In genomic region chr10:17212802-17213204, GRCh38 we compare ENCODE assay signal across 1 cellular context.
A peak's percentile ranks its signal among the peaks of the same experiment; 100 is the strongest.
TF ChIP-seq lines count a peak whose summit lies in the region.

No MANE protein-coding gene starts in this region.

TF ChIP-seq in K562, 482 proteins besides CTCF, POLR2A, EP300 and RAD21 (continued from another document and continues in another):
- TF ChIP-seq ZNF407 (IDR thresholded peaks at IDR 0.05; ENCODE audit: low read depth) (no peak), MAX (CRISPR knock-in tag; IDR thresholded peaks at IDR 0.05) (no peak), BCL6 (CRISPR knock-in tag; IDR thresholded peaks at IDR 0.05) (no peak), ELF1 (tag; IDR thresholded peaks at IDR 0.05) (peak; percentile 13; the same call in 1 of the 2 replicates), KAT8 (IDR thresholded peaks at IDR 0.05; ENCODE audit: low read depth) (no peak), ZNF23 (CRISPR knock-in tag; IDR thresholded peaks at IDR 0.05) (no peak), MBD2 (IDR thresholded peaks at IDR 0.05; ENCODE audit: borderline replicate concordance, low read depth) (no peak), KDM1A (IDR thresholded peaks at IDR 0.05) (peak in 1 of 2 experiments; percentile 35; a peak in 1 of 4 replicates), NFIC (IDR thresholded peaks at IDR 0.05) (no peak; the same call in 1 of the 2 replicates), DPF2 (IDR thresholded peaks at IDR 0.05) (peak; percentile 39; the same call in 1 of the 2 replicates), ZNF668 (CRISPR knock-in tag; IDR thresholded peaks at IDR 0.05) (no peak), NFXL1 (CRISPR knock-in tag; IDR thresholded peaks at IDR 0.05) (no peak), ZNF347 (CRISPR knock-in tag; IDR thresholded peaks at IDR 0.05; ENCODE audit: low read depth) (no peak), SAFB2 (IDR thresholded peaks at IDR 0.05; ENCODE audit: borderline replicate concordance, low read depth, low read length, severe bottlenecking) (no peak), CREB1 (IDR thresholded peaks at IDR 0.05) (no peak), CREB1 (CRISPR knock-in tag; IDR thresholded peaks at IDR 0.05) (no peak), NR4A1 (CRISPR knock-in tag; IDR thresholded peaks at IDR 0.05) (no peak), NR4A1 (tag; IDR thresholded peaks at IDR 0.05) (no peak), RUNX1 (IDR thresholded peaks at IDR 0.05; ENCODE audit: low read depth) (no peak), COPS2 (conservative IDR thresholded peaks at IDR 0.05) (no peak), GABPA (tag; conservative IDR thresholded peaks at IDR 0.05; ENCODE audit: low read depth) (no peak), CTBP1 (IDR thresholded peaks at IDR 0.05; ENCODE audit: borderline replicate concordance) (peak; percentile 64; the same call in 1 of the 2 replicates), SMAD2 (IDR thresholded peaks at IDR 0.05; ENCODE audit: low read depth, low read length) (no peak), MAFF (IDR thresholded peaks at IDR 0.05; ENCODE audit: low read length) (peak; percentile 40; the same call in 1 of the 2 replicates), FOXO4 (CRISPR knock-in tag; IDR thresholded peaks at IDR 0.05) (no peak), FOXK2 (conservative IDR thresholded peaks at IDR 0.05 in 1 of 2, IDR thresholded peaks at IDR 0.05 in 1 of 2; ENCODE audit: low read depth in 2 of 2) (peak; percentile 58 to 72; a peak in 1 of 4 replicates), MYBL2 (IDR thresholded peaks at IDR 0.05; ENCODE audit: low read depth) (no peak), MYBL2 (CRISPR knock-in tag; IDR thresholded peaks at IDR 0.05; ENCODE audit: borderline replicate concordance) (no peak), CREB3L1 (IDR thresholded peaks at IDR 0.05; ENCODE audit: borderline replicate concordance, low read depth) (no peak), HDGF (IDR thresholded peaks at IDR 0.05) (no peak), CHD1 (IDR thresholded peaks at IDR 0.05; ENCODE audit: low read length) (no peak), MTA1 (IDR thresholded peaks at IDR 0.05; ENCODE audit: borderline replicate concordance) (no peak), CREM (IDR thresholded peaks at IDR 0.05; ENCODE audit: low read depth) (no peak), RBBP5 (IDR thresholded peaks at IDR 0.05; ENCODE audit: borderline replicate concordance, insufficient read depth, low read length, poor library complexity, severe bottlenecking) (no peak), E2F1 (CRISPR knock-in tag; IDR thresholded peaks at IDR 0.05) (no peak), RBM34 (IDR thresholded peaks at IDR 0.05; ENCODE audit: borderline replicate concordance, insufficient read depth, low read length) (no peak), HOXB6 (CRISPR knock-in tag; IDR thresholded peaks at IDR 0.05; ENCODE audit: borderline replicate concordance) (no peak), GATA2 (CRISPR knock-in tag; IDR thresholded peaks at IDR 0.05) (no peak), MNT (conservative IDR thresholded peaks at IDR 0.05) (0 out of 4 replicates have a peak, but pooled peaks of 1 of the 2 experiments have one; percentile 26), ZNF766 (CRISPR knock-in tag; conservative IDR thresholded peaks at IDR 0.05) (peak; percentile 97), GTF2E2 (tag; IDR thresholded peaks at IDR 0.05) (no peak), EP400 (IDR thresholded peaks at IDR 0.05) (peak; percentile 12; the same call in 1 of the 2 replicates)
- TF ChIP-seq, protein P1, sequence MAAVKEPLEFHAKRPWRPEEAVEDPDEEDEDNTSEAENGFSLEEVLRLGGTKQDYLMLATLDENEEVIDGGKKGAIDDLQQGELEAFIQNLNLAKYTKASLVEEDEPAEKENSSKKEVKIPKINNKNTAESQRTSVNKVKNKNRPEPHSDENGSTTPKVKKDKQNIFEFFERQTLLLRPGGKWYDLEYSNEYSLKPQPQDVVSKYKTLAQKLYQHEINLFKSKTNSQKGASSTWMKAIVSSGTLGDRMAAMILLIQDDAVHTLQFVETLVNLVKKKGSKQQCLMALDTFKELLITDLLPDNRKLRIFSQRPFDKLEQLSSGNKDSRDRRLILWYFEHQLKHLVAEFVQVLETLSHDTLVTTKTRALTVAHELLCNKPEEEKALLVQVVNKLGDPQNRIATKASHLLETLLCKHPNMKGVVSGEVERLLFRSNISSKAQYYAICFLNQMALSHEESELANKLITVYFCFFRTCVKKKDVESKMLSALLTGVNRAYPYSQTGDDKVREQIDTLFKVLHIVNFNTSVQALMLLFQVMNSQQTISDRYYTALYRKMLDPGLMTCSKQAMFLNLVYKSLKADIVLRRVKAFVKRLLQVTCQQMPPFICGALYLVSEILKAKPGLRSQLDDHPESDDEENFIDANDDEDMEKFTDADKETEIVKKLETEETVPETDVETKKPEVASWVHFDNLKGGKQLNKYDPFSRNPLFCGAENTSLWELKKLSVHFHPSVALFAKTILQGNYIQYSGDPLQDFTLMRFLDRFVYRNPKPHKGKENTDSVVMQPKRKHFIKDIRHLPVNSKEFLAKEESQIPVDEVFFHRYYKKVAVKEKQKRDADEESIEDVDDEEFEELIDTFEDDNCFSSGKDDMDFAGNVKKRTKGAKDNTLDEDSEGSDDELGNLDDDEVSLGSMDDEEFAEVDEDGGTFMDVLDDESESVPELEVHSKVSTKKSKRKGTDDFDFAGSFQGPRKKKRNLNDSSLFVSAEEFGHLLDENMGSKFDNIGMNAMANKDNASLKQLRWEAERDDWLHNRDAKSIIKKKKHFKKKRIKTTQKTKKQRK (IDR thresholded peaks at IDR 0.05; ENCODE audit: borderline replicate concordance, low read depth, low read length) = no peak
- TF ChIP-seq, protein P2, sequence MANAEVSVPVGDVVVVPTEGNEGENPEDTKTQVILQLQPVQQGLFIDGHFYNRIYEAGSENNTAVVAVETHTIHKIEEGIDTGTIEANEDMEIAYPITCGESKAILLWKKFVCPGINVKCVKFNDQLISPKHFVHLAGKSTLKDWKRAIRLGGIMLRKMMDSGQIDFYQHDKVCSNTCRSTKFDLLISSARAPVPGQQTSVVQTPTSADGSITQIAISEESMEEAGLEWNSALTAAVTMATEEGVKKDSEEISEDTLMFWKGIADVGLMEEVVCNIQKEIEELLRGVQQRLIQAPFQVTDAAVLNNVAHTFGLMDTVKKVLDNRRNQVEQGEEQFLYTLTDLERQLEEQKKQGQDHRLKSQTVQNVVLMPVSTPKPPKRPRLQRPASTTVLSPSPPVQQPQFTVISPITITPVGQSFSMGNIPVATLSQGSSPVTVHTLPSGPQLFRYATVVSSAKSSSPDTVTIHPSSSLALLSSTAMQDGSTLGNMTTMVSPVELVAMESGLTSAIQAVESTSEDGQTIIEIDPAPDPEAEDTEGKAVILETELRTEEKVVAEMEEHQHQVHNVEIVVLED (CRISPR knock-in tag; IDR thresholded peaks at IDR 0.05) = no peak
- TF ChIP-seq, protein P3, sequence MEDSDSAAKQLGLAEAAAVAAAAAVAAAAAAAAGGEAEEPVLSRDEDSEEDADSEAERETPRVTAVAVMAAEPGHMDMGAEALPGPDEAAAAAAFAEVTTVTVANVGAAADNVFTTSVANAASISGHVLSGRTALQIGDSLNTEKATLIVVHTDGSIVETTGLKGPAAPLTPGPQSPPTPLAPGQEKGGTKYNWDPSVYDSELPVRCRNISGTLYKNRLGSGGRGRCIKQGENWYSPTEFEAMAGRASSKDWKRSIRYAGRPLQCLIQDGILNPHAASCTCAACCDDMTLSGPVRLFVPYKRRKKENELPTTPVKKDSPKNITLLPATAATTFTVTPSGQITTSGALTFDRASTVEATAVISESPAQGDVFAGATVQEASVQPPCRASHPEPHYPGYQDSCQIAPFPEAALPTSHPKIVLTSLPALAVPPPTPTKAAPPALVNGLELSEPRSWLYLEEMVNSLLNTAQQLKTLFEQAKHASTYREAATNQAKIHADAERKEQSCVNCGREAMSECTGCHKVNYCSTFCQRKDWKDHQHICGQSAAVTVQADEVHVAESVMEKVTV (CRISPR knock-in tag; IDR thresholded peaks at IDR 0.05) = no peak
